ENCODE assay signal across 9 cellular contexts in the genomic region with DNA sequence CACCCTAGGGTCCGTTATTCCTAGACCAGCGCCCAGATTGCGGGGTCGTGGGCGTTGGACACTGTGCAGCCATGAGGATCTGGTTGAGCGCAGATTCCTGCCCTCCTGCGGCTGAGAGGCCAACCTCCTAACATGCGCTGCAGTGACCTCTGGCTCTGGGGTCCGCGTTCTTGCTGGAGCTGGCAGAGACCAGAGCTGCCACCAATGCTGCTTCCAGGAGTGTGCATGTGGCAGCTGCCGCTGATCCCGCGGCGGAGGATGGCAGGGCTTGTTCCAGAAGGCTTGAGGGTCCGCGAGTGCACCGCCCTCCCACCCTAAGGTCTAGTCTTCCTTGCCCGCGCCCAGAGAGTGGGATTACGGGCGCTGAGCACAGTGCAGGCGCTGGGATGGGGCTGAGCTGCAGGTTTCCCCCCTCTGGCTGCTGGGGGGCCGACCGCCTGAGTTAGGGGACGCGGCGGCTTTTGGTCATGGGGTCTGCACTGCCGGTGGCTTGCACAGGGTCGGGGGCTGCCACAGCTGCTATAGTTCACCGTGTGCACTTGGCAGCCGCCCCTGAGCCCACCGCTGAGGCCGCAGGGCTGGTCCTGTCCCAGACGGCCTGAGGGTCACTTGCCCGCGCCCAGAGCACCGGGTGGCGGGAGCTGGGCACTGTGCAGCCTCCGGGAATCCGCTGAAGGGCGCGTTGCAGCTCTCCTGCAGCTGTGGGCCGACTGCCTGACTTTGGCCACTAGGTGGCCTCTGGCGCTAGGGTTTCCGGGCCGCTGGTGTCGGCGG.
A peak's percentile ranks its signal among the peaks of the same experiment; 100 is the strongest.
DNase-seq lines count a peak whose midpoint lies in the region; ATAC-seq, FAIRE-seq and TF ChIP-seq lines count a peak whose summit lies in the region.
"Had no signal": no experiment of that assay in that cellular context is flagged by ENCODE, and none has a peak within 500 bp of the region (broad histone marks: within the 10 kb centered on the region; RNA-seq: fewer than 3 reads in every experiment).

No MANE protein-coding gene starts in this region.

- peak overlapping the region; percentile 16 for H3K9ac ChIP-seq in HUES6 (ENCODE audit: low read length)

- H3K4me1 ChIP-seq in HUES6 (ENCODE audit: control insufficient read depth, insufficient read depth, low read length) (peaks cover 12% of the 10 kb centered on the region; the same call in 1 of the 2 replicates), RWPE2 (ENCODE audit: insufficient read depth, poor library complexity, severe bottlenecking) (peaks cover 11% of the 10 kb centered on the region), pancreas (peaks cover 7 to 9% (median 7%) of the 10 kb centered on the region in 3 donors)

- H3K4me3 ChIP-seq in HUES6 (ENCODE audit: low read depth, low read length) (peak overlapping the region; percentile 68), RWPE2 (ENCODE audit: severe bottlenecking) (no peak overlapping the region), pancreas (peak overlapping the region; percentile 23 to 50 (median 29))

- H3K36me3 Mint-ChIP-seq in activated naive CD4-positive, alpha-beta T cell treated with anti-CD3 and anti-CD28 coated beads, Interleukin-2, amount 10 ng/mL, durations not matched to agents 7 days and 5 days: no peaks in the 10 kb centered on the region
- peaks cover 6% of the 10 kb centered on the region for H3K36me3 Mint-ChIP-seq in glutamatergic neuron (ENCODE audit: unreplicated experiment)
- peaks cover 4% of the 10 kb centered on the region for H3K36me3 Mint-ChIP-seq in type B pancreatic cell

- H3K9me3 Mint-ChIP-seq in activated naive CD4-positive, alpha-beta T cell treated with anti-CD3 and anti-CD28 coated beads, Interleukin-2, amount 10 ng/mL, durations not matched to agents 7 days and 5 days: no peaks in the 10 kb centered on the region
- H3K9me3 Mint-ChIP-seq in glutamatergic neuron (ENCODE audit: unreplicated experiment) (peaks cover 2% of the 10 kb centered on the region), type B pancreatic cell (peaks cover 9% of the 10 kb centered on the region)

- intact Hi-C loops in pancreas (cut with DNase I): no loop called here

- TF ChIP-seq CTCF in RWPE2 (IDR thresholded peaks at IDR 0.05; ENCODE audit: poor library complexity, severe bottlenecking) (peak; percentile 84), glutamatergic neuron (IDR thresholded peaks at IDR 0.05; ENCODE audit: partially characterized antibody, unreplicated experiment) (peak; percentile 98), pancreas (IDR thresholded peaks at IDR 0.05) (peak; percentile 81 to 89 (median 87)), type B pancreatic cell (conservative IDR thresholded peaks at IDR 0.05) (peak; percentile 95)

- ATAC-seq in GM21526 (IDR thresholded peaks at IDR 0.05; ENCODE audit: low FRiP score, unreplicated experiment) (peak; percentile 92), RWPE2 (ENCODE audit: low read depth) (peak; percentile 85), pancreas (peak; percentile 95 to 99 (median 96))

- H3K4me3 Mint-ChIP-seq in activated naive CD4-positive, alpha-beta T cell treated with anti-CD3 and anti-CD28 coated beads, Interleukin-2, amount 10 ng/mL, durations not matched to agents 7 days and 5 days: no peak overlapping the region
- H3K4me3 Mint-ChIP-seq in glutamatergic neuron (ENCODE audit: unreplicated experiment) (peak overlapping the region; percentile 68), type B pancreatic cell (peak overlapping the region; percentile 84)

- H3K4me1 Mint-ChIP-seq in activated naive CD4-positive, alpha-beta T cell treated with anti-CD3 and anti-CD28 coated beads, Interleukin-2, amount 10 ng/mL, durations not matched to agents 7 days and 5 days: peaks cover 15% of the 10 kb centered on the region
- H3K4me1 Mint-ChIP-seq in glutamatergic neuron (ENCODE audit: low read depth, unreplicated experiment): no peaks in the 10 kb centered on the region
- H3K4me1 Mint-ChIP-seq in type B pancreatic cell (ENCODE audit: unreplicated experiment): peaks cover 12% of the 10 kb centered on the region

- peaks cover 43% of the 10 kb centered on the region for H3K27me3 ChIP-seq in HUES6 (ENCODE audit: control insufficient read depth, insufficient read depth, low read length)
- H3K27me3 ChIP-seq in RWPE2 (ENCODE audit: insufficient read depth, poor library complexity, severe bottlenecking): no peaks in the 10 kb centered on the region
- no peaks in the 10 kb centered on the region for H3K27me3 ChIP-seq in pancreas

- H3K9me3 ChIP-seq in HUES6 (ENCODE audit: control insufficient read depth, insufficient read depth, low read depth, low read length) (peaks cover 4% of the 10 kb centered on the region), RWPE2 (ENCODE audit: severe bottlenecking) (no peaks in the 10 kb centered on the region), pancreas (no peaks in the 10 kb centered on the region)
- H3K9me3 ChIP-seq: neutrophil had no signal

- peaks cover 65% of the 10 kb centered on the region for H3K27me3 Mint-ChIP-seq in activated naive CD4-positive, alpha-beta T cell treated with anti-CD3 and anti-CD28 coated beads, Interleukin-2, amount 10 ng/mL, durations not matched to agents 7 days and 5 days
- H3K27me3 Mint-ChIP-seq in glutamatergic neuron (ENCODE audit: unreplicated experiment) (peaks cover 5% of the 10 kb centered on the region), type B pancreatic cell (peaks cover 13% of the 10 kb centered on the region)

- H3K36me3 ChIP-seq in HUES6 (ENCODE audit: control insufficient read depth, insufficient read depth, low read length) (no peaks in the 10 kb centered on the region), RWPE2 (ENCODE audit: low read depth) (no peaks in the 10 kb centered on the region), pancreas (no peaks in the 10 kb centered on the region)
- H3K36me3 ChIP-seq: neutrophil had no signal

- CTCF ChIA-PET in activated naive CD4-positive, alpha-beta T cell treated with anti-CD3 and anti-CD28 coated beads, Interleukin-2, amount 10 ng/mL, durations not matched to agents 7 days and 5 days (lab: Charles Lee): interaction anchor here (0.6 to 3.9 kb wide), 9 partner anchors 9 to 519 kb away, joined by 3 to 65 read pairs (median 13); no protein-coding TSS in a partner anchor

- 1 to 2% methylated on average over 40 to 48 of the region's 48 CpGs for WGBS in pancreas, 2 donors

- DNase-seq in DMS53 treated with DMSO at 0.1 percent for 48 hours (lab: John Stamatoyannopoulos, UW; ENCODE audit: unreplicated experiment) (peak; percentile 41), RWPE2 (ENCODE audit: low spot score) (peak; percentile 68), glutamatergic neuron (peak; percentile 87), pancreas (peak; percentile 76 to 95 (median 88)), type B pancreatic cell (ENCODE audit: extremely low spot score, unreplicated experiment) (peak; percentile 83)
- peak; percentile 75 for DNase-seq in activated naive CD4-positive, alpha-beta T cell treated with anti-CD3 and anti-CD28 coated beads, Interleukin-2, amount 10 ng/mL, durations not matched to agents 7 days and 5 days

- no peak overlapping the region for H3K27ac Mint-ChIP-seq in activated naive CD4-positive, alpha-beta T cell treated with anti-CD3 and anti-CD28 coated beads, Interleukin-2, amount 10 ng/mL, durations not matched to agents 7 days and 5 days
- no peak overlapping the region for H3K27ac Mint-ChIP-seq in glutamatergic neuron (ENCODE audit: unreplicated experiment)
- no peak overlapping the region for H3K27ac Mint-ChIP-seq in type B pancreatic cell

- H3K27ac ChIP-seq in HUES6 (ENCODE audit: low read depth, low read length) (no peak overlapping the region), RWPE2 (ENCODE audit: poor library complexity, severe bottlenecking) (no peak overlapping the region), pancreas (no peak overlapping the region)
- H3K27ac ChIP-seq: neutrophil had no signal

- FAIRE-seq in pancreas (lab: Jason Lieb, UNC): no peak
